In the genomic region with DNA sequence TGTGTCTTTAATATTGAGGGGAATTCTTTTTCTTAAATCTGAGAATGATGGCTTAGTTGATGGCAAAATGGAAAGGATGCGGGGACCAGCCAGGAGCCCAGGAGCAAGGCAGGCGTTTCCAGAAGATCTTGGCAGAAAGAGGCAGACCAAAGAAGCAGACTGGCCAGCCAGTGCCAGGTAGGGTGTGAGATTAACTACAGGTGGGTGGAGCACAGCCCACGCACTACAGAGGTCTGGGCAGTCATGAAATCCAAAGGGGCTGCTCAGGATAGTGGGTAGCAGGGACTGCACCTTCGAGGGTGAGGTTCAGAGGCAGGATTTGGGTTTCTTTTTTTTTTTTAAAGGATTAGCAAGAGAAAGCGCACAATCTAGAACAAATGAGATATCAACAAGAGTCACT, we compare ENCODE assay signal across 23 cellular contexts. TPM values are rescaled to one million over a fixed set of nuclear protein-coding genes. Genes with fewer than 3 reads are reported as not detected.
DNase-seq lines count a peak whose midpoint lies in the region; ATAC-seq and TF ChIP-seq lines count a peak whose summit lies in the region.
"Had no signal": no experiment of that assay in that cellular context is flagged by ENCODE, and none has a peak within 500 bp of the region (broad histone marks: within the 10 kb centered on the region; RNA-seq: fewer than 3 reads in every experiment).

No MANE protein-coding gene starts in this region.

- WGBS in smooth muscle cell (ENCODE audit: low lambda C conversion rate) = 90% methylated on average over 5 of the region's 5 CpGs

- DNase-seq in activated T-cell treated with anti-CD3 and anti-CD28 coated beads, Interleukin-2, amount 50 U/mL, for 72 hours = no peak
- no peak for DNase-seq in activated T-cell treated with anti-CD3 and anti-CD28 coated beads, Interleukin-2, amount 50 U/mL, for 4 hours
- no peak for DNase-seq in activated T-helper 2 cell treated with anti-CD3 and anti-CD28 coated beads, Interferon-gamma antibody, Interleukin-2, Interleukin-4, amounts not matched to agents 10 μg/mL and 5 μg/mL and 100 μg/mL, durations not matched to agents 14 hours and 24 hours and 36 hours (ENCODE audit: low spot score)
- DNase-seq in smooth muscle cell (lab: John Stamatoyannopoulos, UW; ENCODE audit: unreplicated experiment) (no peak), NCI-H2029 (lab: John Stamatoyannopoulos, UW) (no peak), NCI-H1930 (lab: John Stamatoyannopoulos, UW) (no peak)
- DNase-seq: activated effector memory CD4-positive, alpha-beta T cell treated with anti-CD3 and anti-CD28 coated beads, Interleukin-2, amount 50 U/mL, for 16 hours; C1 segment of cervical spinal cord; Calu3; DND-41; KG1; left ventricle myocardium superior; MM.1S; naive B cell; NCI-H1417; NCI-H774; retina; small intestine; stimulated activated CD4-positive, alpha-beta T cell treated with anti-CD3 and anti-CD28 coated beads, Interleukin-2, amount 100 ng/mL, for 24 hours; transverse colon had no signal

- intact Hi-C loops in activated T-helper 2 cell treated with anti-CD3 and anti-CD28 coated beads, Interferon-gamma antibody, Interleukin-2, Interleukin-4, amounts not matched to agents 10 μg/mL and 5 μg/mL and 100 μg/mL, durations not matched to agents 14 hours and 24 hours and 36 hours (cut with micrococcal nuclease) = loop anchor here (2.0 to 10.0 kb wide), 7 partner anchors 33 to 1265 kb away; a partner anchor contains a TSS

- no peaks in the 10 kb centered on the region for H3K36me3 ChIP-seq in HEK293 (ENCODE audit: control insufficient read depth in 2 of 2, insufficient read depth in 1 of 2, low read length in 2 of 2)
- H3K36me3 ChIP-seq in smooth muscle cell (ENCODE audit: low read depth) = no peaks in the 10 kb centered on the region
- H3K36me3 ChIP-seq: transverse colon had no signal

- H3K9ac ChIP-seq in smooth muscle cell (ENCODE audit: low read depth) = peak overlapping the region; percentile 11

- no peak overlapping the region for H3K27ac ChIP-seq in HEK293 (ENCODE audit: extremely low read depth, low read depth, low read length)
- peak overlapping the region; percentile 93 for H3K27ac ChIP-seq in smooth muscle cell (ENCODE audit: low read depth)

- H3K4me1 ChIP-seq in HEK293 (ENCODE audit: control insufficient read depth, insufficient read depth, low read length) (no peaks in the 10 kb centered on the region), smooth muscle cell (ENCODE audit: low read depth) (peaks cover 14% of the 10 kb centered on the region)

- no peaks in the 10 kb centered on the region for H3K79me2 ChIP-seq in smooth muscle cell (ENCODE audit: low read depth)

- CTCF ChIA-PET in HEK293 (lab: Yijun Ruan, JAX) = interaction anchor here (0.6 kb wide), 1 partner anchor 1783 kb away, joined by 3 read pairs; no protein-coding TSS in a partner anchor

- H3K4me3 Mint-ChIP-seq in activated T-cell treated with anti-CD3 and anti-CD28 coated beads, Interleukin-2, amount 50 U/mL, for 72 hours = no peak overlapping the region
- no peak overlapping the region for H3K4me3 Mint-ChIP-seq in activated T-cell treated with anti-CD3 and anti-CD28 coated beads, Interleukin-2, amount 50 U/mL, for 4 hours
- no peak overlapping the region for H3K4me3 Mint-ChIP-seq in activated T-helper 2 cell treated with anti-CD3 and anti-CD28 coated beads, Interferon-gamma antibody, Interleukin-2, Interleukin-4, amounts not matched to agents 10 μg/mL and 5 μg/mL and 100 μg/mL, durations not matched to agents 14 hours and 24 hours and 36 hours (ENCODE audit: low read depth)
- H3K4me3 Mint-ChIP-seq: mesothelial cell of epicardium had no signal

- no peaks in the 10 kb centered on the region for H3K27me3 Mint-ChIP-seq in activated T-cell treated with anti-CD3 and anti-CD28 coated beads, Interleukin-2, amount 50 U/mL, for 72 hours (ENCODE audit: low read depth)
- no peaks in the 10 kb centered on the region for H3K27me3 Mint-ChIP-seq in activated T-cell treated with anti-CD3 and anti-CD28 coated beads, Interleukin-2, amount 50 U/mL, for 4 hours (ENCODE audit: low read depth)
- no peaks in the 10 kb centered on the region for H3K27me3 Mint-ChIP-seq in activated T-helper 2 cell treated with anti-CD3 and anti-CD28 coated beads, Interferon-gamma antibody, Interleukin-2, Interleukin-4, amounts not matched to agents 10 μg/mL and 5 μg/mL and 100 μg/mL, durations not matched to agents 14 hours and 24 hours and 36 hours (ENCODE audit: low read depth)

- no peaks in the 10 kb centered on the region for H3K36me3 Mint-ChIP-seq in activated T-cell treated with anti-CD3 and anti-CD28 coated beads, Interleukin-2, amount 50 U/mL, for 72 hours (ENCODE audit: insufficient read depth in 2 of 2)
- no peaks in the 10 kb centered on the region for H3K36me3 Mint-ChIP-seq in activated T-cell treated with anti-CD3 and anti-CD28 coated beads, Interleukin-2, amount 50 U/mL, for 4 hours (ENCODE audit: insufficient read depth)
- no peaks in the 10 kb centered on the region for H3K36me3 Mint-ChIP-seq in activated T-helper 2 cell treated with anti-CD3 and anti-CD28 coated beads, Interferon-gamma antibody, Interleukin-2, Interleukin-4, amounts not matched to agents 10 μg/mL and 5 μg/mL and 100 μg/mL, durations not matched to agents 14 hours and 24 hours and 36 hours (ENCODE audit: low read depth)
- H3K36me3 Mint-ChIP-seq: mesothelial cell of epicardium, naive B cell had no signal

- no peaks in the 10 kb centered on the region for H3K27me3 ChIP-seq in smooth muscle cell (ENCODE audit: low read depth)
- H3K27me3 ChIP-seq: transverse colon had no signal

- TF ChIP-seq CTCF in HEK293 (tag by site-specific recombination; IDR thresholded peaks at IDR 0.05) = no peak
- TF ChIP-seq CTCF in smooth muscle cell (IDR thresholded peaks at IDR 0.05; ENCODE audit: borderline replicate concordance, insufficient read depth, poor library complexity, severe bottlenecking) = no peak

- no peaks in the 10 kb centered on the region for H4K20me1 ChIP-seq in smooth muscle cell (ENCODE audit: low read depth)

- POLR2A ChIA-PET in HEK293 (lab: Yijun Ruan, JAX) = interaction anchor here (0.6 kb wide), 1 partner anchor 67 kb away, joined by 8 read pairs; no protein-coding TSS in a partner anchor

- no peak overlapping the region for H3K4me2 ChIP-seq in smooth muscle cell

- peaks cover 10% of the 10 kb centered on the region for H3F3A ChIP-seq in smooth muscle cell (ENCODE audit: low read depth)

- peaks cover 93% of the 10 kb centered on the region for H3K4me1 Mint-ChIP-seq in activated T-cell treated with anti-CD3 and anti-CD28 coated beads, Interleukin-2, amount 50 U/mL, for 72 hours (ENCODE audit: low read depth)
- H3K4me1 Mint-ChIP-seq in activated T-cell treated with anti-CD3 and anti-CD28 coated beads, Interleukin-2, amount 50 U/mL, for 4 hours (ENCODE audit: low read depth) = peaks cover 81% of the 10 kb centered on the region
- peaks cover 92% of the 10 kb centered on the region for H3K4me1 Mint-ChIP-seq in activated T-helper 2 cell treated with anti-CD3 and anti-CD28 coated beads, Interferon-gamma antibody, Interleukin-2, Interleukin-4, amounts not matched to agents 10 μg/mL and 5 μg/mL and 100 μg/mL, durations not matched to agents 14 hours and 24 hours and 36 hours (ENCODE audit: low read depth)

- no peak overlapping the region for H3K4me3 ChIP-seq in HEK293 (ENCODE audit: low read depth, low read length)
- no peak overlapping the region for H3K4me3 ChIP-seq in smooth muscle cell
- H3K4me3 ChIP-seq: transverse colon had no signal

- no peak for ATAC-seq in activated T-cell treated with anti-CD3 and anti-CD28 coated beads, Interleukin-2, amount 50 U/mL, for 72 hours (replicated peaks in 1 of 2)
- ATAC-seq in activated T-cell treated with anti-CD3 and anti-CD28 coated beads, Interleukin-2, amount 50 U/mL, for 4 hours = no peak
- ATAC-seq: HCT116, left ventricle myocardium superior had no signal

- H3K9me3 Mint-ChIP-seq in activated T-cell treated with anti-CD3 and anti-CD28 coated beads, Interleukin-2, amount 50 U/mL, for 72 hours = no peaks in the 10 kb centered on the region
- no peaks in the 10 kb centered on the region for H3K9me3 Mint-ChIP-seq in activated T-cell treated with anti-CD3 and anti-CD28 coated beads, Interleukin-2, amount 50 U/mL, for 4 hours
- H3K9me3 Mint-ChIP-seq in activated T-helper 2 cell treated with anti-CD3 and anti-CD28 coated beads, Interferon-gamma antibody, Interleukin-2, Interleukin-4, amounts not matched to agents 10 μg/mL and 5 μg/mL and 100 μg/mL, durations not matched to agents 14 hours and 24 hours and 36 hours = no peaks in the 10 kb centered on the region
- H3K9me3 Mint-ChIP-seq: mesothelial cell of epicardium had no signal

- H3K9me3 ChIP-seq in HEK293 (ENCODE audit: control insufficient read depth, insufficient read depth, low read depth, low read length) = no peaks in the 10 kb centered on the region
- no peaks in the 10 kb centered on the region for H3K9me3 ChIP-seq in smooth muscle cell (replicated peaks; ENCODE audit: low read depth)
- H3K9me3 ChIP-seq: transverse colon had no signal

- H3K27ac Mint-ChIP-seq in activated T-cell treated with anti-CD3 and anti-CD28 coated beads, Interleukin-2, amount 50 U/mL, for 72 hours = peak overlapping the region; percentile 1
- peak overlapping the region; percentile 52 for H3K27ac Mint-ChIP-seq in activated T-helper 2 cell treated with anti-CD3 and anti-CD28 coated beads, Interferon-gamma antibody, Interleukin-2, Interleukin-4, amounts not matched to agents 10 μg/mL and 5 μg/mL and 100 μg/mL, durations not matched to agents 14 hours and 24 hours and 36 hours
- H3K27ac Mint-ChIP-seq: mesothelial cell of epicardium had no signal

- no peak overlapping the region for H2AFZ ChIP-seq in smooth muscle cell (ENCODE audit: low read depth)

TF ChIP-seq in HEK293, 187 proteins besides CTCF, POLR2A, EP300 and RAD21 (continues in another document):
- TF ChIP-seq ZFHX2 (tag by site-specific recombination; conservative IDR thresholded peaks at IDR 0.05) (peak; percentile 61), ZNF433 (tag by site-specific recombination; IDR thresholded peaks at IDR 0.05; ENCODE audit: low read depth) (no peak), ZNF768 (tag by site-specific recombination; IDR thresholded peaks at IDR 0.05) (no peak), EGR2 (tag by site-specific recombination; IDR thresholded peaks at IDR 0.05; ENCODE audit: low read depth) (peak; percentile 53), SALL2 (tag by site-specific recombination; IDR thresholded peaks at IDR 0.05; ENCODE audit: borderline replicate concordance) (no peak)

RNA-seq across cellular contexts. Expression of a gene that starts 17.7 kb away (rescaled TPM):
- 10 to 100 TPM; 83.3 to 85.8 TPM for total RNA-seq in activated T-cell treated with anti-CD3 and anti-CD28 coated beads, Interleukin-2, amount 50 U/mL, for 72 hours
- total RNA-seq in activated T-cell treated with anti-CD3 and anti-CD28 coated beads, Interleukin-2, amount 50 U/mL, for 4 hours = 10 to 100 TPM; 26.4 to 30.8 (median 28.3) TPM
- 54.5 and 59.0 TPM in 2 replicates for total RNA-seq in activated T-helper 2 cell treated with anti-CD3 and anti-CD28 coated beads, Interferon-gamma antibody, Interleukin-2, Interleukin-4, amounts not matched to agents 10 μg/mL and 5 μg/mL and 100 μg/mL, durations not matched to agents 14 hours and 24 hours and 36 hours
- 68.2 and 80.3 TPM in 2 replicates for total RNA-seq in smooth muscle cell
- polyA plus RNA-seq in smooth muscle cell = 12.2 and 18.6 TPM in 2 replicates
